In the genomic region with DNA sequence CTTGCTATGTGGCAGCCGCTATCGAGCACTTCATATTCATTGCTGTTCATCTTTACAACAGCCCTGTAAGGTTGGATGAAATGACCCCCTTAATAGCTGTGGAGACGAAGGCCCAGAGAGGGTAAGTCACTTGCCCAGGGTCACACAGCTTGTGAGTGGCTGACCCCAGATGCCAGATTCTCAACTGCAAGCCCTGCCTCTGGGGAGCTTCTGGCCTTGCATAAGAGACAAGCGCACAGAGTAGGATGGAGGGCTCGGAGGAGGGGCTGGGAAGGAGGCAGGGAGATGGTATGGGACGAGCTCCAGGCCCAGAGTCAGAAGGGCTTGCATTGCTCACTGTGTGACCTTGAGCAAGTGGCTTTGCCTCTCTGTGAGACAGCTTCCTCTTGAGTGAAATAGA, we compare ENCODE assay signal across 24 cellular contexts.
"Had no signal": no experiment of that assay in that cellular context is flagged by ENCODE, and none has a peak within 500 bp of the region (broad histone marks: within the 10 kb centered on the region; RNA-seq: fewer than 3 reads in every experiment).

No MANE protein-coding gene starts in this region.

- H3K9ac ChIP-seq: SK-N-SH had no signal

- H3K4me3 Mint-ChIP-seq: T-cell; T-helper 1 cell treated with Interleukin-12 subunit alpha and Interleukin-12 subunit beta and Interleukin-4 antibody, amounts not matched to agents 30 μg/mL and 1 μg/mL, for 36 hours had no signal

- ATAC-seq: T-cell had no signal

- FAIRE-seq: RCC 7860 had no signal

- H3K4me2 ChIP-seq: SK-N-SH had no signal

- H3K36me3 ChIP-seq: MG63 had no signal

- H3K27ac Mint-ChIP-seq: T-cell; T-helper 1 cell treated with Interleukin-12 subunit alpha and Interleukin-12 subunit beta and Interleukin-4 antibody, amounts not matched to agents 30 μg/mL and 1 μg/mL, for 36 hours had no signal

- H3K27me3 ChIP-seq: MG63 had no signal

- H3K4me3 ChIP-seq: MG63 had no signal

- H3K9me3 ChIP-seq: MG63, SK-N-SH had no signal

- DNase-seq: Karpas-422, KG1, MG63, NCI-H1092, NCI-H1105 treated with DMSO at 0.1 percent for 48 hours, NCI-H1417 treated with DMSO at 0.1 percent for 48 hours, NCI-H146, NCI-H1694 treated with DMSO at 0.1 percent for 48 hours, NCI-H2029, NCI-H2081 treated with DMSO at 0.1 percent for 48 hours, NCI-H2171, NCI-H226, NCI-H446, NCI-H510A, NCI-H524 treated with DMSO at 0.1 percent for 48 hours, NCI-H69, NCI-H774, RPMI8226, SHP77, SK-N-SH, SW 1271, T-cell had no signal

- H3K27me3 Mint-ChIP-seq: T-cell had no signal
